11 cellular contexts compared by ENCODE assay signal in genomic region chr11:67465530-67465929, GRCh38. TPM values are rescaled to one million over a fixed set of nuclear protein-coding genes. Genes with fewer than 3 reads are reported as not detected.
A peak's percentile ranks its signal among the peaks of the same experiment; 100 is the strongest.
DNase-seq lines count a peak whose midpoint lies in the region; ATAC-seq and TF ChIP-seq lines count a peak whose summit lies in the region.
"Not testable (repeated sequence)": the region's sequence is repeated elsewhere in the genome, so short reads cannot be mapped to it uniquely, and the experiment has no call there.
"Had no signal": no experiment of that assay in that cellular context is flagged by ENCODE, and none has a peak within 500 bp of the region (broad histone marks: within the 10 kb centered on the region; RNA-seq: fewer than 3 reads in every experiment).

No MANE protein-coding gene starts in this region.

- H3K14ac ChIP-seq in H9 (ENCODE audit: insufficient read depth, low read length): not testable (repeated sequence)

- no CpG with 5 or more reads among the region's 2 CpGs for WGBS in H9 (ENCODE audit: extremely low coverage, insufficient read length, low lambda C conversion rate)
- WGBS in right cardiac atrium: 76% methylated on average over 2 of the region's 2 CpGs

- not testable (repeated sequence) for H4K5ac ChIP-seq in H9 (ENCODE audit: insufficient read length, low read depth, low read length)

- not testable (repeated sequence) for H2AK5ac ChIP-seq in H9 (ENCODE audit: insufficient read length, low read length)

- H3K36me3 Mint-ChIP-seq in H9 (ENCODE audit: insufficient read depth in 1 of 3, low read depth in 3 of 3); activated T-helper 1 cell treated with anti-CD3 and anti-CD28 coated beads, Interleukin-12 subunit alpha, Interleukin-12 subunit beta, Interleukin-2, Interleukin-4 antibody, amounts not matched to agents 30 ng/mL and 10 ng/mL and 1 ng/mL, durations not matched to agents 14 hours and 24 hours and 36 hours (ENCODE audit: low read depth): not testable (repeated sequence)
- H3K36me3 Mint-ChIP-seq in stimulated activated effector memory CD8-positive, alpha-beta T cell treated with anti-CD3 and anti-CD28 coated beads, Interleukin-12 subunit alpha, Interleukin-12 subunit beta, amount 100 ng/mL, for 72 hours: peaks cover 10% of the 10 kb centered on the region

- H3K4me1 Mint-ChIP-seq in H9: peaks cover 20 to 25% of the 10 kb centered on the region in 2 experiments
- peaks cover 26% of the 10 kb centered on the region for H3K4me1 Mint-ChIP-seq in activated T-helper 1 cell treated with anti-CD3 and anti-CD28 coated beads, Interleukin-12 subunit alpha, Interleukin-12 subunit beta, Interleukin-2, Interleukin-4 antibody, amounts not matched to agents 30 ng/mL and 10 ng/mL and 1 ng/mL, durations not matched to agents 14 hours and 24 hours and 36 hours (ENCODE audit: low read depth)
- H3K4me1 Mint-ChIP-seq in stimulated activated effector memory CD8-positive, alpha-beta T cell treated with anti-CD3 and anti-CD28 coated beads, Interleukin-12 subunit alpha, Interleukin-12 subunit beta, amount 100 ng/mL, for 72 hours: peaks cover 36% of the 10 kb centered on the region

- H3K4me1 ChIP-seq in A673 (ENCODE audit: insufficient read depth, low read length, poor library complexity, severe bottlenecking) (peaks cover 11% of the 10 kb centered on the region), PC-9 (replicated peaks; ENCODE audit: insufficient read depth) (peaks cover 45% of the 10 kb centered on the region), muscle layer of duodenum (ENCODE audit: control insufficient read depth in 1 of 2, insufficient read depth in 2 of 2, low read length in 2 of 2) (peaks cover 6 to 36% of the 10 kb centered on the region in 2 donors)
- not testable (repeated sequence) for H3K4me1 ChIP-seq in H9 (ENCODE audit: insufficient read depth, low read length); right cardiac atrium (ENCODE audit: control insufficient read depth, insufficient read depth, low read length)

- not testable (repeated sequence) for H3K18ac ChIP-seq in H9 (ENCODE audit: insufficient read length, low read depth, low read length)

- not testable (repeated sequence) for H2BK12ac ChIP-seq in H9 (ENCODE audit: insufficient read length, low read depth, low read length)

- not testable (repeated sequence) for H2BK120ac ChIP-seq in H9 (ENCODE audit: low read depth, low read length, poor library complexity, severe bottlenecking)

- H3F3A ChIP-seq in PC-9 (ENCODE audit: insufficient read depth, low read depth): peaks cover 43% of the 10 kb centered on the region

- H2BK20ac ChIP-seq in H9 (ENCODE audit: low read depth, low read length, poor library complexity, severe bottlenecking): not testable (repeated sequence)

- not testable (repeated sequence) for H3K27ac ChIP-seq in A673 (ENCODE audit: low read depth, low read length, poor library complexity, severe bottlenecking); H9 (ENCODE audit: insufficient read length, low read depth, low read length); muscle layer of duodenum (ENCODE audit: low read length)
- H3K27ac ChIP-seq in PC-9 (peak overlapping the region; percentile 96), dorsolateral prefrontal cortex (peak overlapping the region in 45 of 59 donors; percentile 50 to 98 (median 93)), right cardiac atrium (ENCODE audit: low read length) (peak overlapping the region; percentile 87)

- H3K23ac ChIP-seq in H9 (ENCODE audit: insufficient read length, low read depth, low read length): not testable (repeated sequence)

- not testable (repeated sequence) for H3K9ac ChIP-seq in H9 (ENCODE audit: extremely low read depth, insufficient read length, low read length)

- H3K56ac ChIP-seq in H9 (ENCODE audit: insufficient read length, low read depth, low read length): not testable (repeated sequence)

- not testable (repeated sequence) for TF ChIP-seq CTCF in A673 (conservative IDR thresholded peaks at IDR 0.05; ENCODE audit: low read depth, low read length); H9 (conservative IDR thresholded peaks at IDR 0.05); PC-9 (conservative IDR thresholded peaks at IDR 0.05); dorsolateral prefrontal cortex (IDR thresholded peaks at IDR 0.05 in 54 of 56, conservative IDR thresholded peaks at IDR 0.05 in 2 of 56; ENCODE audit: low read depth in 1 of 56, partially characterized antibody in 56 of 56)

- intact Hi-C loops in A673 (cut with micrococcal nuclease; ENCODE audit: unreplicated experiment): not testable (repeated sequence)
- intact Hi-C loops in PC-9 (cut with micrococcal nuclease; ENCODE audit: unreplicated experiment) (loop anchor here (5.0 kb wide), 2 partner anchors 113 to 117 kb away; partner anchors contain the start of genes GSTP1 and POLD4), dorsolateral prefrontal cortex (cut with DNase I) (loop anchor here (5.0 kb wide), 3 partner anchors 33 to 63 kb away; partner anchors contain the start of genes PPP1CA (in 2 of the 2), TBC1D10C (in 2 of the 2) and RPS6KB2 (in 1 of the 2)), right cardiac atrium (cut with DNase I) (loop anchor here in 2 of 4 donors (5.0 to 10.0 kb wide), 2 partner anchors 51 to 63 kb away; partner anchors contain the start of genes CARNS1 (in 1 of the 2), PPP1CA (in 1 of the 2) and TBC1D10C (in 1 of the 2))
- intact Hi-C loops in activated T-helper 1 cell treated with anti-CD3 and anti-CD28 coated beads, Interleukin-12 subunit alpha, Interleukin-12 subunit beta, Interleukin-2, Interleukin-4 antibody, amounts not matched to agents 30 ng/mL and 10 ng/mL and 1 ng/mL, durations not matched to agents 14 hours and 24 hours and 36 hours (cut with micrococcal nuclease): loop anchor here (5.0 kb wide), 1 partner anchor 113 kb away; the partner anchor contains the start of gene POLD4

- H2BK5ac ChIP-seq in H9 (ENCODE audit: insufficient read length, low read length): not testable (repeated sequence)

- POLR2A ChIA-PET in A673 (lab: Charles Lee; ENCODE audit: low non-redundant PET): not testable (repeated sequence)
- POLR2A ChIA-PET in PC-9 (lab: Charles Lee; ENCODE audit: unreplicated experiment): interaction anchor here (0.6 to 0.7 kb wide), 4 partner anchors 44 to 169 kb away, joined by 3 to 18 read pairs (median 3); no protein-coding TSS in a partner anchor

- H4K8ac ChIP-seq in H9 (replicated peaks; ENCODE audit: insufficient read length, low read depth, low read length): not testable (repeated sequence)

- not testable (repeated sequence) for H3K27me3 ChIP-seq in A673 (replicated peaks; ENCODE audit: insufficient read depth, low read depth, low read length, poor library complexity); H9 (ENCODE audit: insufficient read depth, low read length); PC-9 (ENCODE audit: insufficient read depth, low read depth); dorsolateral prefrontal cortex; right cardiac atrium (ENCODE audit: control insufficient read depth, insufficient read depth); muscle layer of duodenum (ENCODE audit: low read depth, low read length)

- H3K79me2 ChIP-seq in H9 (ENCODE audit: insufficient read depth, low read length): not testable (repeated sequence)
- peaks cover 41% of the 10 kb centered on the region for H3K79me2 ChIP-seq in PC-9 (ENCODE audit: low read depth)

- not testable (repeated sequence) for H2AFZ ChIP-seq in H9 (ENCODE audit: low read length)
- H2AFZ ChIP-seq in PC-9: peak overlapping the region; percentile 71; the same call in 1 of the 2 replicates

- H3K4me2 ChIP-seq in H9 (ENCODE audit: insufficient read depth, insufficient read length, low read length) (peak overlapping the region; percentile 49), PC-9 (peak overlapping the region; percentile 88)

- H3K23me2 ChIP-seq in H9 (ENCODE audit: insufficient read length, low read depth, low read length, poor library complexity, severe bottlenecking): peaks cover 12% of the 10 kb centered on the region

- H3K27me3 Mint-ChIP-seq in H9 (ENCODE audit: low read depth); activated T-helper 1 cell treated with anti-CD3 and anti-CD28 coated beads, Interleukin-12 subunit alpha, Interleukin-12 subunit beta, Interleukin-2, Interleukin-4 antibody, amounts not matched to agents 30 ng/mL and 10 ng/mL and 1 ng/mL, durations not matched to agents 14 hours and 24 hours and 36 hours (ENCODE audit: insufficient read depth): not testable (repeated sequence)

- not testable (repeated sequence) for H3K79me1 ChIP-seq in H9 (ENCODE audit: insufficient read depth, low read depth, low read length, poor library complexity, severe bottlenecking)

- H3K36me3 ChIP-seq in A673 (ENCODE audit: insufficient read depth, low read length, poor library complexity, severe bottlenecking); PC-9 (ENCODE audit: low read depth); muscle layer of duodenum (ENCODE audit: control insufficient read depth in 1 of 2, insufficient read depth in 2 of 2, low read length in 2 of 2): not testable (repeated sequence)

- not testable (repeated sequence) for BruUV-seq in A673 (replicated peaks; lab: Mats Ljungman, UMichigan); PC-9 (replicated peaks; lab: Mats Ljungman, UMichigan)

- H2BK15ac ChIP-seq in H9 (ENCODE audit: low read depth, low read length): not testable (repeated sequence)

- peak overlapping the region in 2 of 3 experiments; percentile 71 to 95; a peak in 3 of 7 replicates for H3K27ac Mint-ChIP-seq in H9
- peak overlapping the region; percentile 85 for H3K27ac Mint-ChIP-seq in activated T-helper 1 cell treated with anti-CD3 and anti-CD28 coated beads, Interleukin-12 subunit alpha, Interleukin-12 subunit beta, Interleukin-2, Interleukin-4 antibody, amounts not matched to agents 30 ng/mL and 10 ng/mL and 1 ng/mL, durations not matched to agents 14 hours and 24 hours and 36 hours
- H3K27ac Mint-ChIP-seq in stimulated activated effector memory CD8-positive, alpha-beta T cell treated with anti-CD3 and anti-CD28 coated beads, Interleukin-12 subunit alpha, Interleukin-12 subunit beta, amount 100 ng/mL, for 72 hours: peak overlapping the region; percentile 94

- CTCF ChIA-PET in A673 (lab: Charles Lee); PC-9 (lab: Charles Lee): not testable (repeated sequence)

- not testable (repeated sequence) for H3K9me2 ChIP-seq in PC-9 (ENCODE audit: insufficient read depth)

- H3K9me3 ChIP-seq in A673 (ENCODE audit: low read depth, low read length, poor library complexity, severe bottlenecking); H9 (ENCODE audit: control insufficient read depth, low read depth, low read length); PC-9 (ENCODE audit: insufficient read depth, low read depth); right cardiac atrium (ENCODE audit: control insufficient read depth, low read length); muscle layer of duodenum (ENCODE audit: control insufficient read depth in 1 of 2, low read length in 2 of 2): not testable (repeated sequence)

- H3K4me3 ChIP-seq in A673 (ENCODE audit: low read depth, low read length, poor library complexity, severe bottlenecking) (peak overlapping the region; percentile 80), PC-9 (peak overlapping the region; percentile 93), dorsolateral prefrontal cortex (peak overlapping the region in 9 of 59 donors; percentile 57 to 77 (median 65)), muscle layer of duodenum (ENCODE audit: low read depth in 1 of 2, low read length in 2 of 2) (peak overlapping the region; percentile 64 to 65)
- not testable (repeated sequence) for H3K4me3 ChIP-seq in right cardiac atrium (ENCODE audit: low read length)

- ATAC-seq in right cardiac atrium; stimulated activated effector memory CD8-positive, alpha-beta T cell treated with anti-CD3 and anti-CD28 coated beads, Interleukin-12 subunit alpha, Interleukin-12 subunit beta, amount 100 ng/mL, for 72 hours: not testable (repeated sequence)

- H4K20me1 ChIP-seq in H9 (ENCODE audit: control insufficient read depth, insufficient read depth, insufficient read length); PC-9 (ENCODE audit: insufficient read depth): not testable (repeated sequence)

- H3K9me3 Mint-ChIP-seq in H9; activated T-helper 1 cell treated with anti-CD3 and anti-CD28 coated beads, Interleukin-12 subunit alpha, Interleukin-12 subunit beta, Interleukin-2, Interleukin-4 antibody, amounts not matched to agents 30 ng/mL and 10 ng/mL and 1 ng/mL, durations not matched to agents 14 hours and 24 hours and 36 hours; stimulated activated effector memory CD8-positive, alpha-beta T cell treated with anti-CD3 and anti-CD28 coated beads, Interleukin-12 subunit alpha, Interleukin-12 subunit beta, amount 100 ng/mL, for 72 hours: not testable (repeated sequence)

- not testable (repeated sequence) for H3T11ph ChIP-seq in H9 (ENCODE audit: low read length)

- not testable (repeated sequence) for H4K91ac ChIP-seq in H9 (ENCODE audit: insufficient read length, low read depth, low read length)

- DNase-seq in A673 (ENCODE audit: low spot score); H9; activated T-helper 1 cell treated with anti-CD3 and anti-CD28 coated beads, Interleukin-12 subunit alpha, Interleukin-12 subunit beta, Interleukin-2, Interleukin-4 antibody, amounts not matched to agents 30 ng/mL and 10 ng/mL and 1 ng/mL, durations not matched to agents 14 hours and 24 hours and 36 hours (ENCODE audit: low spot score); dorsolateral prefrontal cortex; stimulated activated effector memory CD8-positive, alpha-beta T cell treated with anti-CD3 and anti-CD28 coated beads, Interleukin-12 subunit alpha, Interleukin-12 subunit beta, amount 100 ng/mL, for 72 hours (ENCODE audit: low spot score in 2 of 2): not testable (repeated sequence)
- DNase-seq in PC-9 (peak; percentile 36 to 56), right cardiac atrium (peak in 2 of 3 donors; percentile 40 to 43)

- H3K4ac ChIP-seq in H9 (ENCODE audit: low read depth, low read length): not testable (repeated sequence)

- H3K4me3 Mint-ChIP-seq in H9: peak overlapping the region; percentile 83 to 86
- peak overlapping the region; percentile 88 for H3K4me3 Mint-ChIP-seq in activated T-helper 1 cell treated with anti-CD3 and anti-CD28 coated beads, Interleukin-12 subunit alpha, Interleukin-12 subunit beta, Interleukin-2, Interleukin-4 antibody, amounts not matched to agents 30 ng/mL and 10 ng/mL and 1 ng/mL, durations not matched to agents 14 hours and 24 hours and 36 hours
- H3K4me3 Mint-ChIP-seq in stimulated activated effector memory CD8-positive, alpha-beta T cell treated with anti-CD3 and anti-CD28 coated beads, Interleukin-12 subunit alpha, Interleukin-12 subunit beta, amount 100 ng/mL, for 72 hours: peak overlapping the region; percentile 84

RNA-seq across cellular contexts. Expression of gene TMEM134, which starts 3.5 kb away (rescaled TPM):
- total RNA-seq in A673 (2021) (36.0 and 40.3 TPM in 2 replicates), H9 (2021) (46.9 and 53.6 TPM in 2 replicates), PC-9 (2021) (85.7 and 125 TPM in 2 replicates), dorsolateral prefrontal cortex (10 to 100 TPM; 21.2 to 62.4 (median 41.3) TPM), right cardiac atrium (10 to 100 TPM; 61.7 to 78.2 (median 65.4) TPM)
- total RNA-seq in activated T-helper 1 cell treated with anti-CD3 and anti-CD28 coated beads, Interleukin-12 subunit alpha, Interleukin-12 subunit beta, Interleukin-2, Interleukin-4 antibody, amounts not matched to agents 30 ng/mL and 10 ng/mL and 1 ng/mL, durations not matched to agents 14 hours and 24 hours and 36 hours: 55.1 and 61.4 TPM in 2 replicates
- 82.3 TPM for polyA plus RNA-seq in right cardiac atrium

RNA-seq across cellular contexts. Expression of gene CABP4, which starts 10.4 kb away (rescaled TPM):
- total RNA-seq in A673 (2021) (not detected in 2 replicates), H9 (2021) (0.09 TPM in 1 of 2 replicates, not detected in the other), PC-9 (2021) (2.0 and 2.5 TPM in 2 replicates), dorsolateral prefrontal cortex (1 to 10 TPM in 58 of 120 experiments, under 1 TPM in 51, not detected in 11; 0.18 to 3.8 (median 1.1) TPM), right cardiac atrium (1 to 10 TPM; 1.1 to 1.8 (median 1.5) TPM)
- total RNA-seq in activated T-helper 1 cell treated with anti-CD3 and anti-CD28 coated beads, Interleukin-12 subunit alpha, Interleukin-12 subunit beta, Interleukin-2, Interleukin-4 antibody, amounts not matched to agents 30 ng/mL and 10 ng/mL and 1 ng/mL, durations not matched to agents 14 hours and 24 hours and 36 hours: 0.86 and 0.96 TPM in 2 replicates
- 0.81 TPM for polyA plus RNA-seq in right cardiac atrium
- polyA plus RNA-seq: AG04450 had no signal

RNA-seq across cellular contexts. Expression of gene GPR152, which starts 13.0 kb away (rescaled TPM):
- not detected in 2 replicates for total RNA-seq in A673 (2021)
- not detected in 2 replicates for total RNA-seq in H9 (2021)
- not detected in 2 replicates for total RNA-seq in PC-9 (2021)
- total RNA-seq in activated T-helper 1 cell treated with anti-CD3 and anti-CD28 coated beads, Interleukin-12 subunit alpha, Interleukin-12 subunit beta, Interleukin-2, Interleukin-4 antibody, amounts not matched to agents 30 ng/mL and 10 ng/mL and 1 ng/mL, durations not matched to agents 14 hours and 24 hours and 36 hours: not detected in 2 replicates
- total RNA-seq in dorsolateral prefrontal cortex: under 1 TPM in 4 of 120 experiments, not detected in 116; 0.33 to 0.60 (median 0.42) TPM
- not detected for total RNA-seq in right cardiac atrium
- not detected for polyA plus RNA-seq in right cardiac atrium
- total RNA-seq: cerebellum, posterior vena cava had no signal
- polyA plus RNA-seq: AG04450 had no signal

RNA-seq across cellular contexts. Expression of gene AIP, which starts 17.3 kb away (rescaled TPM):
- total RNA-seq in A673 (2021) (66.0 and 77.9 TPM in 2 replicates), H9 (2021) (31.9 and 35.6 TPM in 2 replicates), PC-9 (2021) (95.3 and 125 TPM in 2 replicates), dorsolateral prefrontal cortex (10 to 100 TPM; 51.6 to 82.9 (median 65.8) TPM), right cardiac atrium (10 to 100 TPM; 50.8 to 64.5 (median 64.2) TPM)
- 200 and 203 TPM in 2 replicates for total RNA-seq in activated T-helper 1 cell treated with anti-CD3 and anti-CD28 coated beads, Interleukin-12 subunit alpha, Interleukin-12 subunit beta, Interleukin-2, Interleukin-4 antibody, amounts not matched to agents 30 ng/mL and 10 ng/mL and 1 ng/mL, durations not matched to agents 14 hours and 24 hours and 36 hours
- 74.2 TPM for polyA plus RNA-seq in right cardiac atrium

RNA-seq across cellular contexts. Expression of gene CORO1B, which starts 22.3 kb away (rescaled TPM):
- 92.5 and 96.6 TPM in 2 replicates for total RNA-seq in A673 (2021)
- 80.9 and 86.4 TPM in 2 replicates for total RNA-seq in H9 (2021)
- total RNA-seq in PC-9 (2021): 129 and 161 TPM in 2 replicates
- 222 and 225 TPM in 2 replicates for total RNA-seq in activated T-helper 1 cell treated with anti-CD3 and anti-CD28 coated beads, Interleukin-12 subunit alpha, Interleukin-12 subunit beta, Interleukin-2, Interleukin-4 antibody, amounts not matched to agents 30 ng/mL and 10 ng/mL and 1 ng/mL, durations not matched to agents 14 hours and 24 hours and 36 hours
- 10 to 100 TPM; 24.6 to 72.2 (median 38.4) TPM for total RNA-seq in dorsolateral prefrontal cortex
- 10 to 100 TPM; 23.5 to 38.2 (median 29.6) TPM for total RNA-seq in right cardiac atrium
- polyA plus RNA-seq in right cardiac atrium: 20.8 TPM
